Comparison of ENCODE assay signal across 21 cellular contexts in the genomic region with DNA sequence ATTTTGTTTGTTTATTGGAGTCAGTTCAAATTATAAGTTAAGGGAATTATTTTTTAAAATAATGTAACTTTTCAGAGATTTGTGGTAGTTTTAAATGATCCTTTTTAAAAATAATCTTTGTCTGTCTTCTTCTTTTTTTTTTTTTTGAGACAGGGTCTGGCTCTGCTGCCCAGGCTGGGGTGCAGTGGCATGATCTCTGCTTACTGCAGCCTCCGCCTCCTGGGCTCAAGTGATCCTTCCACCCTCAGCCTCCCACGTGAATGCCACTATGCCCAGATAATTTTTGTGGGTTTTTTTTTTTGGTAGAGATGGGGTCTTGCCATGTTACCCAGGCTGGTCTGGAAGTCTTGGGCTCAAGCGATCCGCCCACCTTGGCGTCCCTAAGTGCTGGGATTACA.
"Had no signal": no experiment of that assay in that cellular context is flagged by ENCODE, and none has a peak within 500 bp of the region (broad histone marks: within the 10 kb centered on the region; RNA-seq: fewer than 3 reads in every experiment).

No MANE protein-coding gene starts in this region.

- H3K36me3 ChIP-seq: uterus had no signal

- H3K4me3 Mint-ChIP-seq: naive B cell had no signal

- H3K27me3 ChIP-seq: dorsolateral prefrontal cortex, neutrophil, sigmoid colon, tibial artery, upper lobe of left lung, uterus had no signal

- ATAC-seq: left colon; left ventricle myocardium superior; psoas muscle; stimulated activated naive CD8-positive, alpha-beta T cell treated with anti-CD3 and anti-CD28 coated beads, Interleukin-15, Interleukin-2, amounts not matched to agents 100 U/mL and 50 U/mL, for 24 hours had no signal

- H3K27ac ChIP-seq: dorsolateral prefrontal cortex, psoas muscle, sigmoid colon, skin epidermis, tibial artery, upper lobe of left lung, uterus had no signal

- H3K9me3 ChIP-seq: neutrophil, psoas muscle, sigmoid colon, tibial artery, upper lobe of left lung, uterus had no signal

- DNase-seq: cortex of kidney; dorsolateral prefrontal cortex; effector CD8-positive, alpha-beta T cell; foreskin melanocyte; head of caudate nucleus; hippocampal formation; left colon; left ventricle myocardium superior; mesendoderm; naive B cell; psoas muscle; retina; sigmoid colon; stimulated activated CD4-positive, alpha-beta T cell treated with anti-CD3 and anti-CD28 coated beads, Interleukin-2, amount 100 ng/mL, for 48 hours; stimulated activated naive CD8-positive, alpha-beta T cell treated with anti-CD3 and anti-CD28 coated beads, Interleukin-15, Interleukin-2, amounts not matched to agents 100 U/mL and 50 U/mL, for 24 hours; tibial artery; upper lobe of left lung; uterus had no signal

- H3K4me3 ChIP-seq: dorsolateral prefrontal cortex, lung, psoas muscle, sigmoid colon, skin epidermis, tibial artery, upper lobe of left lung, uterus had no signal

- H3K27ac Mint-ChIP-seq: naive B cell had no signal
